In the genomic region with DNA sequence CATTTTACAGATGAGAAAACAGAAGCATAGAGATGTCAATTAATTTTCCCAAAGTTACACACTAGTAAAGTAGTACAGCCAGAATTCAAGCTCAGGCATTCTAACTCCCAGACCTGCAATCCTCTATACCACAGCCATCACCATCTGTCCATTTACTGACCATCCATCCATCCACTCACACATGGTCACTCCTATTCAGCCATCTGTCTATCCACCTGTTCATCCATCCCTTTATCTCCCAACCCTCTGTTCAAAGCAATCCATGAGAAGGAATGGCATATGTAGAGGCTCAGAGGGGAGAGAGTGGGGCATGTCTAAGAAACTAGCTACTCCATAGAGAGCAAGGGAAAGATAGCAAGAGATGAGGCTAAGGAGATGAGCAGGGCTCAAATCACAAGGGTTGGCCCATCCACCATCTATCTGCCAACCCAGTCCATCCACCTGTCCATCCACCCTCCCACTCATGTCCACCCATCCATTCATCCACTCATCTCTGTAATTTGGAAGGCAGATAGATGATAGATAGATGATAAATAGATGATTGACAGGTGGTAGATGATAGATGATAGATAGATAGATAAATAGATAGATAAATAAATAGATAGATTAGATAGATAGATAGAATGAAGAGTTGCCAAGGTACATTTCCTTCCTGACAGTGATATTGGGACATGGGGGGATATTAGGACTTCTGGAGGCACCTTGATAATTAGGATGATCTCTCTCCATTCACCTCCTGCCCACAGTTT, we compare ENCODE assay signal across 1 cellular context.
TF ChIP-seq lines count a peak whose summit lies in the region.

No MANE protein-coding gene starts in this region.

TF ChIP-seq in HepG2, 621 proteins besides CTCF, POLR2A, EP300 and RAD21:
- TF ChIP-seq ZNF672 (CRISPR knock-in tag; IDR thresholded peaks at IDR 0.05) (no peak), KMT2A (CRISPR knock-in tag; IDR thresholded peaks at IDR 0.05) (no peak), ZNF737 (CRISPR knock-in tag; IDR thresholded peaks at IDR 0.05; ENCODE audit: borderline replicate concordance) (no peak), ZNF501 (CRISPR knock-in tag; IDR thresholded peaks at IDR 0.05) (no peak), ZNF790 (CRISPR knock-in tag; IDR thresholded peaks at IDR 0.05; ENCODE audit: borderline replicate concordance) (no peak)
- TF ChIP-seq, protein P1, sequence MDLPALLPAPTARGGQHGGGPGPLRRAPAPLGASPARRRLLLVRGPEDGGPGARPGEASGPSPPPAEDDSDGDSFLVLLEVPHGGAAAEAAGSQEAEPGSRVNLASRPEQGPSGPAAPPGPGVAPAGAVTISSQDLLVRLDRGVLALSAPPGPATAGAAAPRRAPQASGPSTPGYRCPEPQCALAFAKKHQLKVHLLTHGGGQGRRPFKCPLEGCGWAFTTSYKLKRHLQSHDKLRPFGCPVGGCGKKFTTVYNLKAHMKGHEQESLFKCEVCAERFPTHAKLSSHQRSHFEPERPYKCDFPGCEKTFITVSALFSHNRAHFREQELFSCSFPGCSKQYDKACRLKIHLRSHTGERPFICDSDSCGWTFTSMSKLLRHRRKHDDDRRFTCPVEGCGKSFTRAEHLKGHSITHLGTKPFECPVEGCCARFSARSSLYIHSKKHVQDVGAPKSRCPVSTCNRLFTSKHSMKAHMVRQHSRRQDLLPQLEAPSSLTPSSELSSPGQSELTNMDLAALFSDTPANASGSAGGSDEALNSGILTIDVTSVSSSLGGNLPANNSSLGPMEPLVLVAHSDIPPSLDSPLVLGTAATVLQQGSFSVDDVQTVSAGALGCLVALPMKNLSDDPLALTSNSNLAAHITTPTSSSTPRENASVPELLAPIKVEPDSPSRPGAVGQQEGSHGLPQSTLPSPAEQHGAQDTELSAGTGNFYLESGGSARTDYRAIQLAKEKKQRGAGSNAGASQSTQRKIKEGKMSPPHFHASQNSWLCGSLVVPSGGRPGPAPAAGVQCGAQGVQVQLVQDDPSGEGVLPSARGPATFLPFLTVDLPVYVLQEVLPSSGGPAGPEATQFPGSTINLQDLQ (CRISPR knock-in tag; IDR thresholded peaks at IDR 0.05): no peak
- TF ChIP-seq, protein P2, sequence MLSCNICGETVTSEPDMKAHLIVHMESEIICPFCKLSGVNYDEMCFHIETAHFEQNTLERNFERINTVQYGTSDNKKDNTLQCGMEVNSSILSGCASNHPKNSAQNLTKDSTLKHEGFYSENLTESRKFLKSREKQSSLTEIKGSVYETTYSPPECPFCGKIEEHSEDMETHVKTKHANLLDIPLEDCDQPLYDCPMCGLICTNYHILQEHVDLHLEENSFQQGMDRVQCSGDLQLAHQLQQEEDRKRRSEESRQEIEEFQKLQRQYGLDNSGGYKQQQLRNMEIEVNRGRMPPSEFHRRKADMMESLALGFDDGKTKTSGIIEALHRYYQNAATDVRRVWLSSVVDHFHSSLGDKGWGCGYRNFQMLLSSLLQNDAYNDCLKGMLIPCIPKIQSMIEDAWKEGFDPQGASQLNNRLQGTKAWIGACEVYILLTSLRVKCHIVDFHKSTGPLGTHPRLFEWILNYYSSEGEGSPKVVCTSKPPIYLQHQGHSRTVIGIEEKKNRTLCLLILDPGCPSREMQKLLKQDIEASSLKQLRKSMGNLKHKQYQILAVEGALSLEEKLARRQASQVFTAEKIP (CRISPR knock-in tag; IDR thresholded peaks at IDR 0.05; ENCODE audit: borderline replicate concordance): no peak
- TF ChIP-seq, protein P3, sequence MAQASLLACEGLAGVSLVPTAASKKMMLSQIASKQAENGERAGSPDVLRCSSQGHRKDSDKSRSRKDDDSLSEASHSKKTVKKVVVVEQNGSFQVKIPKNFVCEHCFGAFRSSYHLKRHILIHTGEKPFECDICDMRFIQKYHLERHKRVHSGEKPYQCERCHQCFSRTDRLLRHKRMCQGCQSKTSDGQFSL (CRISPR knock-in tag; IDR thresholded peaks at IDR 0.05): no peak
- TF ChIP-seq, protein P4, sequence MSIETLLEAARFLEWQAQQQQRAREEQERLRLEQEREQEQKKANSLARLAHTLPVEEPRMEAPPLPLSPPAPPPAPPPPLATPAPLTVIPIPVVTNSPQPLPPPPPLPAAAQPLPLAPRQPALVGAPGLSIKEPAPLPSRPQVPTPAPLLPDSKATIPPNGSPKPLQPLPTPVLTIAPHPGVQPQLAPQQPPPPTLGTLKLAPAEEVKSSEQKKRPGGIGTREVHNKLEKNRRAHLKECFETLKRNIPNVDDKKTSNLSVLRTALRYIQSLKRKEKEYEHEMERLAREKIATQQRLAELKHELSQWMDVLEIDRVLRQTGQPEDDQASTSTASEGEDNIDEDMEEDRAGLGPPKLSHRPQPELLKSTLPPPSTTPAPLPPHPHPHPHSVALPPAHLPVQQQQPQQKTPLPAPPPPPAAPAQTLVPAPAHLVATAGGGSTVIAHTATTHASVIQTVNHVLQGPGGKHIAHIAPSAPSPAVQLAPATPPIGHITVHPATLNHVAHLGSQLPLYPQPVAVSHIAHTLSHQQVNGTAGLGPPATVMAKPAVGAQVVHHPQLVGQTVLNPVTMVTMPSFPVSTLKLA (IDR thresholded peaks at IDR 0.05): peak; percentile 44; the same call in 1 of the 2 replicates
TF ChIP-seq in HepG2: peak in this region for 1.
